In the genomic region with DNA sequence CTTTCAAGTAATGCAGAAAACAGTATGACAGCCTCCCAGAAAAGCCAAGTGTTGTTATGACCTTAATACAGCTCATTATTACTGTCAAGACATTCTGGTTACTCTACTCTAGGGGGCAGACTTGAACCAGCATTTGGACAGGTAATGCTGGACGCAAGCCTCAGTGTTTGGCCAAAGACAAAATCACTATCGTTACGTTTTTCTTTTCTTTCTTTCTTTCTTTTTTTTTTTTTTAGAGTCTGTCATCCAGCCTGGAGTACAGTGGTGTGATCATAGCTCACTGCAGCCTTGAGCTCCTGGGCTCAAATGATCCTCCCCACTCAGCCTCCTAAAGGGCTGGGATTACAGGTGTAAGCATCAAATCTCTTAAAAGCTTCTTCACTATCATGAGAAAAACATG, we compare ENCODE assay signal across 8 cellular contexts. TPM values are rescaled to one million over a fixed set of nuclear protein-coding genes. Genes with fewer than 3 reads are reported as not detected.
DNase-seq lines count a peak whose midpoint lies in the region; ATAC-seq and TF ChIP-seq lines count a peak whose summit lies in the region.

No MANE protein-coding gene starts in this region.

- peak overlapping the region; percentile 30 for H2AFZ ChIP-seq in MM.1S (ENCODE audit: low read length)
- H2AFZ ChIP-seq in SK-N-SH (ENCODE audit: low read depth): no peak overlapping the region

- TF ChIP-seq CTCF in BE2C (IDR thresholded peaks at IDR 0.05; ENCODE audit: low read depth, low read length) (peak; percentile 83), GM13976 (IDR thresholded peaks at IDR 0.05; ENCODE audit: borderline replicate concordance, control extremely low read depth, extremely low read depth, insufficient read depth, missing control alignments) (peak; percentile 62), MM.1S (IDR thresholded peaks at IDR 0.05; ENCODE audit: low read length) (peak; percentile 77), SK-N-SH (IDR thresholded peaks at IDR 0.05) (peak; percentile 86), esophagus squamous epithelium (IDR thresholded peaks at IDR 0.05) (peak; percentile 24 to 81 (median 72))

- in situ Hi-C loops in GM13976 (cut with MboI; ENCODE audit: low sequenced_read_pairs, unreplicated experiment): loop anchor here (10.0 kb wide), 1 partner anchor 132 kb away; no protein-coding TSS in a partner anchor

- H3K79me2 ChIP-seq in MM.1S (ENCODE audit: low read length): no peaks in the 10 kb centered on the region
- H3K79me2 ChIP-seq in SK-N-SH (ENCODE audit: insufficient read depth): no peaks in the 10 kb centered on the region

- peak; percentile 97 for TF ChIP-seq RAD21 in SK-N-SH (IDR thresholded peaks at IDR 0.05; ENCODE audit: low read length)

- no peaks in the 10 kb centered on the region for H3K9me3 ChIP-seq in BE2C
- no peaks in the 10 kb centered on the region for H3K9me3 ChIP-seq in MM.1S (replicated peaks; ENCODE audit: insufficient read depth, low read length)
- H3K9me3 ChIP-seq in SK-N-SH: no peaks in the 10 kb centered on the region
- H3K9me3 ChIP-seq in esophagus squamous epithelium: peaks cover 0 to 5% (median 0%) of the 10 kb centered on the region in 3 donors

- no peaks in the 10 kb centered on the region for H4K20me1 ChIP-seq in MM.1S (ENCODE audit: insufficient read depth, low read length)
- no peaks in the 10 kb centered on the region for H4K20me1 ChIP-seq in SK-N-SH (ENCODE audit: insufficient read depth)

- peak; percentile 37 for DNase-seq in BE2C
- peak; percentile 67 for DNase-seq in GM13976 (ENCODE audit: low spot score)
- peak; percentile 74 for DNase-seq in MM.1S
- peak; percentile 69 for DNase-seq in SK-N-SH
- DNase-seq in esophagus squamous epithelium (lab: John Stamatoyannopoulos, UW): no peak
- no peak for DNase-seq in natural killer cell treated with Interleukin-12 subunit alpha and Interleukin-12 subunit beta and Interleukin-15 and Interleukin-18, amount 100 ng/mL, for 72 hours (ENCODE audit: low spot score)
- no peak for DNase-seq in stimulated activated CD8-positive, alpha-beta memory T cell treated with anti-CD3 and anti-CD28 coated beads, Interleukin-4, amount 100 ng/mL, for 48 hours

- 0% methylated on average over 3 of the region's 3 CpGs for WGBS in SK-N-SH (ENCODE audit: low lambda C conversion rate)
- 2 to 6% methylated on average over 3 of the region's 3 CpGs for WGBS in esophagus squamous epithelium, 2 donors

- no peak for TF ChIP-seq EP300 in SK-N-SH (IDR thresholded peaks at IDR 0.05; ENCODE audit: borderline replicate concordance in 1 of 2, low read depth in 1 of 2, low read length in 1 of 2)

- intact Hi-C loops in esophagus squamous epithelium (cut with DNase I): loop anchor here (5.0 kb wide), 1 partner anchor 129 kb away; no protein-coding TSS in a partner anchor

- H3K36me3 Mint-ChIP-seq in natural killer cell treated with Interleukin-12 subunit alpha and Interleukin-12 subunit beta and Interleukin-15 and Interleukin-18, amount 100 ng/mL, for 72 hours: no peaks in the 10 kb centered on the region

- H3K36me3 ChIP-seq in BE2C (no peaks in the 10 kb centered on the region), MM.1S (replicated peaks; ENCODE audit: insufficient read depth, low read length) (no peaks in the 10 kb centered on the region), SK-N-SH (replicated peaks in 1 of 2; ENCODE audit: control insufficient read depth in 1 of 2, insufficient read depth in 2 of 2, low read length in 1 of 2) (no peaks in the 10 kb centered on the region), esophagus squamous epithelium (no peaks in the 10 kb centered on the region)

- TF ChIP-seq POLR2A in esophagus squamous epithelium (IDR thresholded peaks at IDR 0.05): no peak

- no peak overlapping the region for H3K4me3 Mint-ChIP-seq in natural killer cell treated with Interleukin-12 subunit alpha and Interleukin-12 subunit beta and Interleukin-15 and Interleukin-18, amount 100 ng/mL, for 72 hours

- H3F3A ChIP-seq in MM.1S (ENCODE audit: insufficient read depth, low read length): no peaks in the 10 kb centered on the region
- H3F3A ChIP-seq in SK-N-SH (replicated peaks; ENCODE audit: insufficient read depth): no peaks in the 10 kb centered on the region

- no peaks in the 10 kb centered on the region for H3K4me1 ChIP-seq in BE2C
- H3K4me1 ChIP-seq in MM.1S (ENCODE audit: low read length): peaks cover 6% of the 10 kb centered on the region; the same call in 1 of the 2 replicates
- 0 out of 4 replicates have a peak, but pooled peaks cover 0 to 2% of the 10 kb centered on the region in 2 experiments for H3K4me1 ChIP-seq in SK-N-SH (ENCODE audit: control insufficient read depth in 1 of 2, insufficient read depth in 2 of 2, low read depth in 1 of 2, low read length in 1 of 2)
- peaks cover 0 to 3% (median 0%) of the 10 kb centered on the region in 3 donors for H3K4me1 ChIP-seq in esophagus squamous epithelium

- no peaks in the 10 kb centered on the region for H3K9me2 ChIP-seq in MM.1S (replicated peaks; ENCODE audit: insufficient read depth, low read length)
- H3K9me2 ChIP-seq in SK-N-SH: no peaks in the 10 kb centered on the region

- 0 out of 2 replicates have a peak, but pooled peaks cover 2% of the 10 kb centered on the region for H3K27me3 ChIP-seq in BE2C
- H3K27me3 ChIP-seq in MM.1S (replicated peaks; ENCODE audit: insufficient read depth, low read length): no peaks in the 10 kb centered on the region
- H3K27me3 ChIP-seq in SK-N-SH (ENCODE audit: insufficient read depth): no peaks in the 10 kb centered on the region
- no peaks in the 10 kb centered on the region for H3K27me3 ChIP-seq in esophagus squamous epithelium

- H3K4me2 ChIP-seq in MM.1S (ENCODE audit: low read depth, low read length): no peak overlapping the region; the same call in 1 of the 2 replicates
- H3K4me2 ChIP-seq in SK-N-SH: no peak overlapping the region

- H3K9me3 Mint-ChIP-seq in natural killer cell treated with Interleukin-12 subunit alpha and Interleukin-12 subunit beta and Interleukin-15 and Interleukin-18, amount 100 ng/mL, for 72 hours: no peaks in the 10 kb centered on the region

- no peak overlapping the region for H3K9ac ChIP-seq in MM.1S (ENCODE audit: low read length)
- no peak overlapping the region for H3K9ac ChIP-seq in SK-N-SH

- CTCF ChIA-PET in SK-N-SH (lab: Yijun Ruan, JAX): interaction anchor here (0.5 to 9.2 kb wide), 54 partner anchors 8 to 919 kb away, joined by 3 to 224 read pairs (median 4); partner anchors contain the start of genes TBC1D23 and TMEM45A

- H3K27ac Mint-ChIP-seq in natural killer cell treated with Interleukin-12 subunit alpha and Interleukin-12 subunit beta and Interleukin-15 and Interleukin-18, amount 100 ng/mL, for 72 hours: no peak overlapping the region

- POLR2A ChIA-PET in SK-N-SH (lab: Yijun Ruan, JAX): interaction anchor here (0.6 to 1.1 kb wide), 3 partner anchors 27 to 128 kb away, joined by 3 to 4 read pairs (median 4); partner anchors contain the start of gene TMEM45A

- ATAC-seq in HG02610 (IDR thresholded peaks at IDR 0.05; ENCODE audit: unreplicated experiment): peak; percentile 89
- peak; percentile 72 to 76 for ATAC-seq in natural killer cell treated with Interleukin-12 subunit alpha and Interleukin-12 subunit beta and Interleukin-15 and Interleukin-18, amount 100 ng/mL, for 72 hours

- peaks cover 10 to 15% of the 10 kb centered on the region in 2 donors for H3K27me3 Mint-ChIP-seq in natural killer cell treated with Interleukin-12 subunit alpha and Interleukin-12 subunit beta and Interleukin-15 and Interleukin-18, amount 100 ng/mL, for 72 hours

- H3K4me3 ChIP-seq in BE2C (ENCODE audit: low read depth, low read length) (no peak overlapping the region), MM.1S (ENCODE audit: low read length) (no peak overlapping the region), SK-N-SH (ENCODE audit: low read depth in 2 of 2, low read length in 1 of 2) (peak overlapping the region in 1 of 2 experiments; percentile 21; a peak in 1 of 4 replicates), esophagus squamous epithelium (no peak overlapping the region)

- H3K27ac ChIP-seq in MM.1S (ENCODE audit: low read length): no peak overlapping the region
- no peak overlapping the region for H3K27ac ChIP-seq in SK-N-SH (ENCODE audit: low read depth in 2 of 2, low read length in 1 of 2)
- no peak overlapping the region for H3K27ac ChIP-seq in esophagus squamous epithelium

- peaks cover 4 to 7% of the 10 kb centered on the region in 2 donors for H3K4me1 Mint-ChIP-seq in natural killer cell treated with Interleukin-12 subunit alpha and Interleukin-12 subunit beta and Interleukin-15 and Interleukin-18, amount 100 ng/mL, for 72 hours (ENCODE audit: low read depth in 2 of 2)

TF ChIP-seq in SK-N-SH, 30 proteins besides CTCF, POLR2A, EP300 and RAD21:
- no peak for TF ChIP-seq JUND (IDR thresholded peaks at IDR 0.05)
- TF ChIP-seq SMC3 (IDR thresholded peaks at IDR 0.05; ENCODE audit: low read depth, low read length): peak; percentile 99
- peak; percentile 17 for TF ChIP-seq CHD2 (IDR thresholded peaks at IDR 0.05; ENCODE audit: low read length, partially characterized antibody)
TF ChIP-seq in SK-N-SH: peak in this region for 2.

RNA-seq across cellular contexts. Expression of gene TMEM45A, which starts 29.4 kb away (rescaled TPM):
- 1.2 TPM for polyA plus RNA-seq in BE2C (2012; ENCODE audit: insufficient read depth, insufficient read length, low read depth)
- 6.4 and 10.8 TPM in 2 replicates for polyA plus RNA-seq in SK-N-SH (2012; rRNA removed)
- polyA plus RNA-seq in SK-N-SH (2012; cell fraction: cytosol; rRNA removed): 11.0 and 14.2 TPM in 2 replicates
- 1.8 and 6.0 TPM in 2 replicates for polyA plus RNA-seq in SK-N-SH (2012; cell fraction: nucleus; rRNA removed)
- 10 to 100 TPM in 1 of 4 donors, 1 to 10 TPM in 3; 1.8 to 25.1 (median 5.1) TPM for total RNA-seq in esophagus squamous epithelium
- total RNA-seq in natural killer cell treated with Interleukin-12 subunit alpha and Interleukin-12 subunit beta and Interleukin-15 and Interleukin-18, amount 100 ng/mL, for 72 hours: 1 to 10 TPM; 1.1 to 4.5 TPM

Comparison
In these comparisons a context has a peak if more than half of its experiments do, and no peak if none do; other contexts are left out.
1. DNase-seq: peak in BE2C (single experiment), GM13976 (single experiment), MM.1S (single experiment) and SK-N-SH (single experiment); none in esophagus squamous epithelium (single experiment), natural killer cell treated with Interleukin-12 subunit alpha and Interleukin-12 subunit beta and Interleukin-15 and Interleukin-18, amount 100 ng/mL, for 72 hours (single experiment) and stimulated activated CD8-positive, alpha-beta memory T cell treated with anti-CD3 and anti-CD28 coated beads, Interleukin-4, amount 100 ng/mL, for 48 hours (single experiment).
2. Peak in every context shown above with its lines, with median percentiles within 50 percentile points of each other: CTCF ChIP-seq.